Comparison of ENCODE assay signal across 11 cellular contexts in genomic region chr9:4137234-4137633, GRCh38.
DNase-seq lines count a peak whose midpoint lies in the region; ATAC-seq and TF ChIP-seq lines count a peak whose summit lies in the region.
"Had no signal": no experiment of that assay in that cellular context is flagged by ENCODE, and none has a peak within 500 bp of the region (broad histone marks: within the 10 kb centered on the region; RNA-seq: fewer than 3 reads in every experiment).

No MANE protein-coding gene starts in this region.

- POLR2A ChIA-PET in BJ (lab: Charles Lee) (interaction anchor here (1.0 kb wide), 1 partner anchor 11 kb away, joined by 3 read pairs; no protein-coding TSS in a partner anchor), PC-9 (lab: Charles Lee; ENCODE audit: unreplicated experiment) (no interaction called here)

- CTCF ChIA-PET in BJ (lab: Yijun Ruan, JAX) (interaction anchor here (1.0 to 1.6 kb wide), 5 partner anchors 12 to 396 kb away, joined by 3 to 6 read pairs (median 4); no protein-coding TSS in a partner anchor), PC-9 (lab: Charles Lee) (no interaction called here)

- no peaks in the 10 kb centered on the region for H3K9me3 ChIP-seq in PC-9 (ENCODE audit: insufficient read depth, low read depth)

- H3K4me3 Mint-ChIP-seq in nephron (no peak overlapping the region), endothelial cell (ENCODE audit: unreplicated experiment) (no peak overlapping the region)
- H3K4me3 Mint-ChIP-seq: T-helper 17 cell had no signal

- peak overlapping the region; percentile 72 for H3K4me2 ChIP-seq in PC-9

- ATAC-seq in HG03039 (IDR thresholded peaks at IDR 0.05; ENCODE audit: unreplicated experiment) (no peak), GM18511 (IDR thresholded peaks at IDR 0.05; ENCODE audit: unreplicated experiment) (no peak)
- ATAC-seq: T-helper 17 cell had no signal

- H3K9me2 ChIP-seq in PC-9 (ENCODE audit: insufficient read depth): no peaks in the 10 kb centered on the region

- BruUV-seq in PC-9 (replicated peaks; lab: Mats Ljungman, UMichigan): no TSS peak

- no peak overlapping the region for H2AFZ ChIP-seq in PC-9

- H3K9me3 Mint-ChIP-seq in nephron (no peaks in the 10 kb centered on the region), endothelial cell (ENCODE audit: unreplicated experiment) (no peaks in the 10 kb centered on the region)

- H3K36me3 ChIP-seq in BJ (ENCODE audit: control insufficient read depth, insufficient read depth, low read length): no peaks in the 10 kb centered on the region
- H3K36me3 ChIP-seq in PC-9 (ENCODE audit: low read depth): no peaks in the 10 kb centered on the region

- no peak overlapping the region for H3K4me3 ChIP-seq in BJ (ENCODE audit: low read depth, low read length)
- peak overlapping the region; percentile 10; the same call in 1 of the 2 replicates for H3K4me3 ChIP-seq in PC-9
- no peak overlapping the region for H3K4me3 ChIP-seq in epithelial cell of proximal tubule (ENCODE audit: low read depth, low read length)

- peak overlapping the region; percentile 92 for H3K27ac ChIP-seq in PC-9

- H3K4me1 Mint-ChIP-seq in nephron: peaks cover 15% of the 10 kb centered on the region
- no peaks in the 10 kb centered on the region for H3K4me1 Mint-ChIP-seq in endothelial cell (ENCODE audit: unreplicated experiment)
- H3K4me1 Mint-ChIP-seq: T-helper 17 cell had no signal

- no peaks in the 10 kb centered on the region for H3K36me3 Mint-ChIP-seq in nephron (ENCODE audit: low read depth)
- H3K36me3 Mint-ChIP-seq in endothelial cell (ENCODE audit: low read depth, unreplicated experiment): no peaks in the 10 kb centered on the region

- TF ChIP-seq CTCF in BJ (IDR thresholded peaks at IDR 0.05; ENCODE audit: insufficient read depth, low read depth, low read length) (no peak), PC-9 (conservative IDR thresholded peaks at IDR 0.05) (no peak), epithelial cell of proximal tubule (conservative IDR thresholded peaks at IDR 0.05; ENCODE audit: low read depth, low read length) (no peak), nephron (IDR thresholded peaks at IDR 0.05; ENCODE audit: unreplicated experiment in 3 of 3) (no peak), endothelial cell (IDR thresholded peaks at IDR 0.05; ENCODE audit: unreplicated experiment) (no peak)

- DNase-seq in BJ (ENCODE audit: low read depth) (peak; percentile 92), PC-9 (peak; percentile 47 to 92), epithelial cell of proximal tubule (ENCODE audit: low read depth) (peak; percentile 99), endothelial cell (ENCODE audit: low spot score) (no peak)
- no peak for DNase-seq in stimulated activated CD4-positive, alpha-beta T cell treated with anti-CD3 and anti-CD28 coated beads, Interleukin-15, amount 100 ng/mL, for 24 hours
- DNase-seq: activated effector memory CD4-positive, alpha-beta T cell treated with Interleukin-2 at 50 U/mL for 16 hours; NCI-H2029; T-helper 17 cell had no signal

- intact Hi-C loops in PC-9 (cut with micrococcal nuclease; ENCODE audit: unreplicated experiment): loop anchor here (1.0 kb wide), 2 partner anchors 161 to 197 kb away; no protein-coding TSS in a partner anchor

- H3K27me3 Mint-ChIP-seq in nephron (ENCODE audit: low read depth): no peaks in the 10 kb centered on the region
- H3K27me3 Mint-ChIP-seq in endothelial cell (ENCODE audit: unreplicated experiment): peaks cover 1% of the 10 kb centered on the region

- H3K27me3 ChIP-seq in BJ (ENCODE audit: control insufficient read depth, insufficient read depth, low read length) (no peaks in the 10 kb centered on the region), PC-9 (ENCODE audit: insufficient read depth, low read depth) (no peaks in the 10 kb centered on the region)

- H3F3A ChIP-seq in PC-9 (ENCODE audit: insufficient read depth, low read depth): peaks cover 25% of the 10 kb centered on the region

- no peaks in the 10 kb centered on the region for H3K79me2 ChIP-seq in PC-9 (ENCODE audit: low read depth)

- H3K27ac Mint-ChIP-seq in nephron: peak overlapping the region; percentile 62 to 88 (median 82)
- no peak overlapping the region for H3K27ac Mint-ChIP-seq in endothelial cell (ENCODE audit: unreplicated experiment)
- H3K27ac Mint-ChIP-seq: T-helper 17 cell had no signal

- H4K20me1 ChIP-seq in PC-9 (ENCODE audit: insufficient read depth): no peaks in the 10 kb centered on the region

- H3K4me1 ChIP-seq in PC-9 (replicated peaks; ENCODE audit: insufficient read depth): peaks cover 39% of the 10 kb centered on the region

Comparison
In these comparisons a context has a peak if more than half of its experiments do, and no peak if none do; other contexts are left out.
1. DNase-seq: peak in BJ (single experiment), PC-9 (2 of 2) and epithelial cell of proximal tubule (single experiment); none in endothelial cell (single experiment) and stimulated activated CD4-positive, alpha-beta T cell treated with anti-CD3 and anti-CD28 coated beads, Interleukin-15, amount 100 ng/mL, for 24 hours (single experiment).